8 cellular contexts compared by ENCODE assay signal in genomic region chrX:120365320-120365719, GRCh38. TPM values are rescaled to one million over a fixed set of nuclear protein-coding genes. Genes with fewer than 3 reads are reported as not detected.
DNase-seq lines count a peak whose midpoint lies in the region; ATAC-seq and TF ChIP-seq lines count a peak whose summit lies in the region.

No MANE protein-coding gene starts in this region.

- H3K36me3 ChIP-seq in thyroid gland: no peaks in the 10 kb centered on the region

- no peaks in the 10 kb centered on the region for H3K27me3 ChIP-seq in thyroid gland

- no peaks in the 10 kb centered on the region for H3K9me3 ChIP-seq in thyroid gland

- TF ChIP-seq POLR2A in thyroid gland (IDR thresholded peaks at IDR 0.05): no peak

- H3K4me3 ChIP-seq in thyroid gland (replicated peaks in 1 of 3): no peak overlapping the region

- DNase-seq in NCI-H2227 (lab: John Stamatoyannopoulos, UW; ENCODE audit: unreplicated experiment) (peak; percentile 43), NCI-H2227 treated with DMSO at 0.1 percent for 48 hours (lab: John Stamatoyannopoulos, UW) (no peak), UCSD-AML1 (lab: John Stamatoyannopoulos, UW; ENCODE audit: unreplicated experiment) (peak; percentile 40), dermis blood vessel endothelial cell (peak; percentile 36), myocyte (ENCODE audit: low read depth) (peak; percentile 92), thyroid gland (peak; percentile 56 to 61), GM03348 (ENCODE audit: low spot score) (no peak)

- WGBS in thyroid gland, 2 donors: 18 to 19% methylated on average over 2 of the region's 2 CpGs

- peak in 5 of 6 experiments; percentile 2 to 44 (median 33) for TF ChIP-seq CTCF in thyroid gland (IDR thresholded peaks at IDR 0.05)

- H3K27ac ChIP-seq in thyroid gland: no peak overlapping the region

- intact Hi-C loops in thyroid gland (cut with DNase I): no loop called here

- ATAC-seq in HG03521 (IDR thresholded peaks at IDR 0.05; ENCODE audit: unreplicated experiment): peak; percentile 59

- H3K4me1 ChIP-seq in thyroid gland: no peaks in the 10 kb centered on the region

RNA-seq across cellular contexts. Expression of gene ATP1B4, which starts 3.4 kb away (rescaled TPM):
- not detected in 2 replicates for total RNA-seq in dermis blood vessel endothelial cell
- 2.5 and 58.0 TPM in 2 replicates for total RNA-seq in myocyte
- 6.0 TPM for polyA plus RNA-seq in myocyte (2012)
- total RNA-seq in thyroid gland: under 1 TPM in 1 of 4 donors, not detected in 3; 0.11 TPM

RNA-seq across cellular contexts. Expression of gene TMEM255A, which starts 54.1 kb away (rescaled TPM):
- total RNA-seq in dermis blood vessel endothelial cell (not detected in 2 replicates), myocyte (0.05 TPM in 1 of 2 replicates, not detected in the other), thyroid gland (1 to 10 TPM in 1 of 4 donors, under 1 TPM in 2, not detected in 1; 0.20 to 2.9 (median 0.67) TPM)
- polyA plus RNA-seq in myocyte (2012): 0.92 TPM

Comparison
In these comparisons a context has a peak if more than half of its experiments do, and no peak if none do; other contexts are left out.
1. DNase-seq: peak in NCI-H2227 (single experiment), UCSD-AML1 (single experiment), dermis blood vessel endothelial cell (single experiment), myocyte (single experiment) and thyroid gland (2 of 2); none in NCI-H2227 treated with DMSO at 0.1 percent for 48 hours (single experiment) and GM03348 (single experiment).